ENCODE assay signal across 12 cellular contexts in the genomic region with DNA sequence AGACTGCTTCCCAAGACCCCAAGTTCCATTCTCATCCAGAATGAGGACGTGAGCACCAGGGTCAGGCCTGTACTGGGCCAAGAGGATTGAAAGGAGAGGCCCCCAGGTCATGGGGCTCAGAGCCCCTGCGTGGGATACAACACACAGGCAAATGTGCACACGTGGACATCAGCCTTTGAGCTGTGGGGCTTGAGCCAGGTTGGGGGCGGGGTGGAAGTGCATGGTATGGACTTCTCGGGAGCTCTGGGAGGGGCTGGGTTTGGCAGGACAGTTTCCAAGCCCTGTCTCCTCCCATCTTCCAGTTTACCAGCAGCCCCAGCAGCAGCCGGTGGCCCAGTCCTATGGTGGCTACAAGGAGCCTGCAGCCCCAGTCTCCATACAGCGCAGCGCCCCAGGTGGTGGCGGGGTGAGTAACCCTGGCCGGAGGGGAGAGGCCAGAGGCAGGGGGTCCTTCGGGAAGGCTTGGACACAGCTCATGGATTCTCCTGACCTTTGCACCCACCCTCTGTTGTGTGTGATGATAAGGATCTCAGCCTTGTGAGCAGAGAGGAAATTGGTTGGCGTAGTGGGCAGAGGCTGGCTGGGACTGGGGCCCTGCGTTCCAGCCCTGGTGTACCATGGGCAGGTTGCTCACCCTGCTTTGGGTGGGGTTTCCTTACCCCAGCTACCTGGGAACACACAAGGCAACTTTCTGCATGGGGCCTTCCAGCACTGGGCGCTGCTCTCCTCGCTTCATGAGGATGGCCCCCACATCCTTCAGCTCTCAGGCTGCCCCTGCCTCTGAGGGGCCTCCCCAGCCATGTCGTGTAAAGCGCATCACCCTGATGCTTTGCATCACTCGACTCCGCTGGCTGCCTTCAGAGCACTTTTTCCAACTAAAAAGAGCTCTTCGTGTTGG. TPM values are rescaled to one million over a fixed set of nuclear protein-coding genes. Genes with fewer than 3 reads are reported as not detected.
DNase-seq lines count a peak whose midpoint lies in the region; ATAC-seq and TF ChIP-seq lines count a peak whose summit lies in the region.
"Had no signal": no experiment of that assay in that cellular context is flagged by ENCODE, and none has a peak within 500 bp of the region (broad histone marks: within the 10 kb centered on the region; RNA-seq: fewer than 3 reads in every experiment).

No MANE protein-coding gene starts in this region.

- no peak overlapping the region for H3K23ac ChIP-seq in mesenchymal stem cell (ENCODE audit: low read length in 2 of 2)

- H2AFZ ChIP-seq in HCT116 (ENCODE audit: low read depth, low read length, poor library complexity, severe bottlenecking) (no peak overlapping the region), mesenchymal stem cell (ENCODE audit: low read depth, low read length) (no peak overlapping the region)

- H2BK120ac ChIP-seq in mesenchymal stem cell (ENCODE audit: low read depth, low read length): no peak overlapping the region

- H3K9me3 ChIP-seq in AG04450 (ENCODE audit: control insufficient read depth, insufficient read depth, low read length) (no peaks in the 10 kb centered on the region; the same call in 1 of the 2 replicates), HCT116 (ENCODE audit: control insufficient read depth in 1 of 2, insufficient read depth in 1 of 2, low read depth in 1 of 2, low read length in 2 of 2) (no peaks in the 10 kb centered on the region), mesenchymal stem cell (ENCODE audit: control insufficient read depth, low read length) (no peaks in the 10 kb centered on the region)

- no peak overlapping the region for H2BK12ac ChIP-seq in mesenchymal stem cell (ENCODE audit: low read length in 2 of 2)

- H3K4me1 ChIP-seq in HCT116 (ENCODE audit: control insufficient read depth in 1 of 2, insufficient read depth in 2 of 2, low read length in 2 of 2) (no peaks in the 10 kb centered on the region), mesenchymal stem cell (ENCODE audit: control insufficient read depth, insufficient read depth, low read depth, low read length) (peaks cover 14% of the 10 kb centered on the region)

- H3K27ac ChIP-seq in AG04450 (ENCODE audit: low read depth, low read length) (peak overlapping the region; percentile 31), HCT116 (ENCODE audit: low read depth, low read length) (no peak overlapping the region), mesenchymal stem cell (ENCODE audit: low read length, poor library complexity, severe bottlenecking) (no peak overlapping the region)

- no peak overlapping the region for H2BK15ac ChIP-seq in mesenchymal stem cell (ENCODE audit: low read depth, poor library complexity, severe bottlenecking)

- H3K27me3 Mint-ChIP-seq in naive thymus-derived CD8-positive, alpha-beta T cell: no peaks in the 10 kb centered on the region

- no peak overlapping the region for H3K9ac ChIP-seq in HCT116 (ENCODE audit: low read length)
- no peak overlapping the region for H3K9ac ChIP-seq in mesenchymal stem cell (ENCODE audit: low read length)

- H3K36me3 Mint-ChIP-seq in naive thymus-derived CD8-positive, alpha-beta T cell: peaks cover 0 to 85% (median 12%) of the 10 kb centered on the region in 3 donors

- ATAC-seq in HCT116: peak; percentile 23; the same call in 1 of the 2 replicates
- no peak for ATAC-seq in naive thymus-derived CD8-positive, alpha-beta T cell
- ATAC-seq in HG02938 (IDR thresholded peaks at IDR 0.05; ENCODE audit: unreplicated experiment): no peak

- no peak overlapping the region for H2BK5ac ChIP-seq in mesenchymal stem cell (ENCODE audit: low read depth, low read length, poor library complexity, severe bottlenecking)

- intact Hi-C loops in HCT116 (cut with micrococcal nuclease): no loop called here

- no peaks in the 10 kb centered on the region for H4K20me1 ChIP-seq in HCT116 (ENCODE audit: insufficient read depth)

- TF ChIP-seq RAD21 in HCT116 (IDR thresholded peaks at IDR 0.05; ENCODE audit: low read depth): no peak

- no peaks in the 10 kb centered on the region for H3K9me2 ChIP-seq in HCT116 (ENCODE audit: insufficient read depth)

- H3K27me3 ChIP-seq in AG04450 (ENCODE audit: control insufficient read depth, insufficient read depth, low read length) (no peaks in the 10 kb centered on the region), HCT116 (ENCODE audit: insufficient read depth, low read length) (no peaks in the 10 kb centered on the region), mesenchymal stem cell (ENCODE audit: control insufficient read depth in 1 of 2, insufficient read depth in 1 of 2, low read length in 2 of 2) (no peaks in the 10 kb centered on the region)

- H3K4me1 Mint-ChIP-seq in naive thymus-derived CD8-positive, alpha-beta T cell: peaks cover 17 to 54% (median 26%) of the 10 kb centered on the region in 4 donors

- no peak overlapping the region for H4K91ac ChIP-seq in mesenchymal stem cell (ENCODE audit: low read length)

- 93% methylated on average over 18 of the region's 20 CpGs for WGBS in mesenchymal stem cell

- no peak for TF ChIP-seq CTCF in AG04450 (IDR thresholded peaks at IDR 0.05; ENCODE audit: low read depth, low read length)
- no peak for TF ChIP-seq CTCF in HCT116 (IDR thresholded peaks at IDR 0.05 in 2 of 3, conservative IDR thresholded peaks at IDR 0.05 in 1 of 3; ENCODE audit: borderline replicate concordance in 1 of 3, insufficient read depth in 1 of 3, low read depth in 2 of 3, low read length in 2 of 3)

- H3K79me2 ChIP-seq in HCT116 (ENCODE audit: insufficient read depth, low read length): peaks cover 14% of the 10 kb centered on the region; the same call in 1 of the 2 replicates

- DNase-seq in AG04450 (ENCODE audit: low read depth, low spot score): no peak
- DNase-seq in HCT116 (ENCODE audit: low read depth, low spot score): no peak
- peak; percentile 28 for DNase-seq in cerebellar cortex (ENCODE audit: low spot score)
- DNase-seq in naive thymus-derived CD8-positive, alpha-beta T cell: no peak
- DNase-seq in mesenchymal stem cell: no peak
- DNase-seq in NCI-H774 (lab: John Stamatoyannopoulos, UW): no peak
- no peak for DNase-seq in central memory CD4-positive, alpha-beta T cell
- DNase-seq: effector CD4-positive, alpha-beta T cell; glutamatergic neuron; NCI-H226; retina had no signal

- H3K18ac ChIP-seq in mesenchymal stem cell (ENCODE audit: low read depth in 1 of 2, low read length in 2 of 2): no peak overlapping the region

- no peaks in the 10 kb centered on the region for H3K9me3 Mint-ChIP-seq in naive thymus-derived CD8-positive, alpha-beta T cell

- H3K4me3 Mint-ChIP-seq in naive thymus-derived CD8-positive, alpha-beta T cell: no peak overlapping the region

- RAD21 ChIA-PET in HCT116 (lab: Charles Lee; ENCODE audit: low non-redundant PET in 1 of 2, low total read pairs in 2 of 2, uncharacterized antibody in 2 of 2, unreplicated experiment in 2 of 2): no interaction called here

- CTCF ChIA-PET in AG04450 (lab: Charles Lee): no interaction called here
- CTCF ChIA-PET in HCT116 (lab: Charles Lee): no interaction called here

- BruUV-seq in HCT116 (replicated peaks; lab: Mats Ljungman, UMichigan): no TSS peak

- no peak overlapping the region for H3K4me2 ChIP-seq in HCT116 (ENCODE audit: low read length)
- H3K4me2 ChIP-seq in mesenchymal stem cell (ENCODE audit: low read length, poor library complexity, severe bottlenecking): no peak overlapping the region

- no peak overlapping the region for H3K14ac ChIP-seq in mesenchymal stem cell (ENCODE audit: low read length in 2 of 2)

- no peak overlapping the region for H3K4me3 ChIP-seq in AG04450 (ENCODE audit: low read depth, low read length)
- no peak overlapping the region for H3K4me3 ChIP-seq in HCT116 (replicated peaks in 1 of 2; ENCODE audit: low read depth in 1 of 2, low read length in 2 of 2)
- H3K4me3 ChIP-seq in mesenchymal stem cell (ENCODE audit: insufficient read depth in 1 of 2, low read depth in 1 of 2, low read length in 2 of 2): no peak overlapping the region

- H3K36me3 ChIP-seq in HCT116 (ENCODE audit: control insufficient read depth in 1 of 2, insufficient read depth in 2 of 2, low read length in 2 of 2) (peaks cover 8 to 37% of the 10 kb centered on the region in 2 experiments; a peak in 3 of 4 replicates), mesenchymal stem cell (ENCODE audit: control insufficient read depth in 1 of 2, insufficient read depth in 2 of 2, low read depth in 1 of 2, low read length in 2 of 2) (peaks cover 90 to 91% of the 10 kb centered on the region in 2 experiments)

- no peak overlapping the region for H2AK5ac ChIP-seq in mesenchymal stem cell (ENCODE audit: low read length, severe bottlenecking)

- POLR2A ChIA-PET in AG04450 (lab: Yijun Ruan, JAX): interaction anchor here (1.0 to 2.1 kb wide), 2 partner anchors 14 to 239 kb away, joined by 3 to 7 read pairs; no protein-coding TSS in a partner anchor
- POLR2A ChIA-PET in HCT116 (lab: Charles Lee): no interaction called here
- POLR2A ChIA-PET in naive thymus-derived CD8-positive, alpha-beta T cell (lab: Charles Lee): interaction anchor here (0.7 to 1.6 kb wide), 2 partner anchors 45 to 61 kb away, joined by 3 to 4 read pairs; a partner anchor contains a TSS

- peak overlapping the region in 7 of 10 donors; percentile 9 to 92 (median 74) for H3K27ac Mint-ChIP-seq in naive thymus-derived CD8-positive, alpha-beta T cell

- H3K79me1 ChIP-seq in mesenchymal stem cell (replicated peaks; ENCODE audit: low read length, poor library complexity, severe bottlenecking): peaks cover 57% of the 10 kb centered on the region

- H4K8ac ChIP-seq in mesenchymal stem cell (ENCODE audit: low read length): no peak overlapping the region

- TF ChIP-seq POLR2A in HCT116 (IDR thresholded peaks at IDR 0.05; ENCODE audit: borderline replicate concordance, extremely low read depth, insufficient read depth, insufficient read length): no peak

- no peak overlapping the region for H3K4ac ChIP-seq in mesenchymal stem cell (ENCODE audit: low read depth in 1 of 2, low read length in 2 of 2)

TF ChIP-seq in HCT116, 20 proteins besides CTCF, POLR2A, EP300 and RAD21:
- TF ChIP-seq ZNF274 (IDR thresholded peaks at IDR 0.05; ENCODE audit: low read depth, low read length): no peak

RNA-seq across cellular contexts. Expression of a gene that starts 45.1 kb away (rescaled TPM):
- 181 and 222 TPM in 2 replicates for polyA plus RNA-seq in AG04450 (2011; rRNA removed)
- polyA minus RNA-seq in AG04450 (2011; rRNA and poly(A)+ RNA removed): 263 and 288 TPM in 2 replicates
- total RNA-seq in HCT116 (2021; ENCODE audit: unreplicated experiment): 149 TPM
- polyA plus RNA-seq in HCT116 (2012): 126 and 129 TPM in 2 replicates
- total RNA-seq in naive thymus-derived CD8-positive, alpha-beta T cell: 100 to 1,000 TPM; 103 to 107 TPM
- polyA plus RNA-seq in naive thymus-derived CD8-positive, alpha-beta T cell: 10 to 100 TPM; 50.1 to 53.1 (median 52.0) TPM
- polyA plus RNA-seq in mesenchymal stem cell (2013, experiment 1 of 2): 223 TPM
- polyA plus RNA-seq in mesenchymal stem cell (2013, experiment 2 of 2): 220 TPM

RNA-seq across cellular contexts. Expression of a gene that starts 52.2 kb away (rescaled TPM):
- not detected in 2 replicates for polyA plus RNA-seq in AG04450 (2011; rRNA removed)
- not detected in 2 replicates for polyA minus RNA-seq in AG04450 (2011; rRNA and poly(A)+ RNA removed)
- total RNA-seq in HCT116 (2021; ENCODE audit: unreplicated experiment): not detected
- not detected in 2 replicates for polyA plus RNA-seq in HCT116 (2012)
- total RNA-seq in naive thymus-derived CD8-positive, alpha-beta T cell: under 1 TPM in 1 of 2 experiments, not detected in 1; 0.22 TPM
- polyA plus RNA-seq in naive thymus-derived CD8-positive, alpha-beta T cell: not detected
- polyA plus RNA-seq in mesenchymal stem cell (2013, experiment 1 of 2): not detected
- polyA plus RNA-seq in mesenchymal stem cell (2013, experiment 2 of 2): not detected
